ENCODE assay signal across 1 cellular context in the genomic region with DNA sequence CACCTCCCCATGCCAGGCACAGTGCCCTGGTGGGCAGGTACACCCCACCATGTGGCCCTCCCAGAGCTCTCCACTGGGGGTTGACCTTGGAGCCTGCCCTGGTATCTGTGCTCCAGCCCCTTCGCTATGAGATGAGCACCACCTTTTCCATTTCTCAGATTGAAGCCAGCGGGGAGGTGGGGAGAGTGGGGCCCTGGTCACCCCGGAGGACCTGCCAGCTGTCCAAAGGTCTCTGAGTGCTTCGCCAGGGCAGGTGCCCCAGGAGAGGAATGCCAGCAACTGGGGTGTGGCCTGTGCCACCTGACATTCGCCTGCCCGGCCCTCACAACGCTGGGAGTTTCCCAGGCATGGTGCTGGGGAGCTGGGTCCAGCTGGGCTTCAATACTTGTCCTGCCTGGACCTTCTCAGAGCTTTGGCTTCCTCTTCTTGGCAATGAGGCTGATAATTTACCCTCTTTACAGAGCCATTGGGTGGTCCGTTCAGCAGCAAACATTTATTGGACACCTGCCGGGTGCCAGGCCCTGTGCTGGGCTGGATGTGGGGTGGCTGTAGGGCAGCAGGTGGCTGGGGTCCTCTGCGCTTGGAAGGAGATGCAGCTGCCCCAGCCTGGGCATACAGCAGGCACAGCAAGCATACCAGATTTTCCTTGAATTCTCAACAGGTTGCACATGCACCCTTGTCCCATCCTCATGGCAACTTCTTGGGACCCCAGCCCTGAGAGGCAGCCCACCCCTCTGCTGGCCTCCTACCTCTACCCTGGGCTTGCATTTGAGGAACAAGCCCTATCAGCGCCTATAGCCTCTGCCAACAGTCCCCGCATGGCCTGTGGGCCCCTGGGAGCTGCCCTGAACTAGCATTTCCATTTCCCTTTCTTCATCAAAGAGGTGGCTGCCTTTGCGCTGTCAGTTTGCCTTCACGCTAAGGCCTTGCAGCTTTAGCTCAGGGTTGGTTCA.
TF ChIP-seq lines count a peak whose summit lies in the region.

No MANE protein-coding gene starts in this region.

TF ChIP-seq in HepG2, 621 proteins besides CTCF, POLR2A, EP300 and RAD21:
- TF ChIP-seq MNT (IDR thresholded peaks at IDR 0.05) (peak; percentile 80), SNAPC2 (CRISPR knock-in tag; IDR thresholded peaks at IDR 0.05) (no peak)
